ENCODE assay signal across 1 cellular context in genomic region chr17:419073-419735, GRCh38.
TF ChIP-seq lines count a peak whose summit lies in the region.

No MANE protein-coding gene starts in this region.

TF ChIP-seq in GM23338, 12 proteins besides CTCF, POLR2A, EP300 and RAD21:
- TF ChIP-seq ETS1 (IDR thresholded peaks at IDR 0.05) (no peak), REST (IDR thresholded peaks at IDR 0.05; ENCODE audit: unreplicated experiment) (no peak), ZNF462 (CRISPR knock-in tag; IDR thresholded peaks at IDR 0.05) (no peak), POLR2AphosphoS5 (IDR thresholded peaks at IDR 0.05; ENCODE audit: low read depth) (no peak), NANOG (IDR thresholded peaks at IDR 0.05; ENCODE audit: borderline replicate concordance) (no peak), JUNB (IDR thresholded peaks at IDR 0.05; ENCODE audit: unreplicated experiment) (no peak), CREB1 (CRISPR knock-in tag; IDR thresholded peaks at IDR 0.05; ENCODE audit: low read depth) (no peak), EZH2phosphoT487 (IDR thresholded peaks at IDR 0.05; ENCODE audit: unreplicated experiment) (no peak), EZH2 (IDR thresholded peaks at IDR 0.05; ENCODE audit: low read depth, unreplicated experiment) (no peak), ZNF331 (CRISPR knock-in tag; IDR thresholded peaks at IDR 0.05; ENCODE audit: low read depth) (no peak), ZNF114 (CRISPR knock-in tag; IDR thresholded peaks at IDR 0.05) (no peak)
